ENCODE assay signal across 21 cellular contexts in the genomic region with DNA sequence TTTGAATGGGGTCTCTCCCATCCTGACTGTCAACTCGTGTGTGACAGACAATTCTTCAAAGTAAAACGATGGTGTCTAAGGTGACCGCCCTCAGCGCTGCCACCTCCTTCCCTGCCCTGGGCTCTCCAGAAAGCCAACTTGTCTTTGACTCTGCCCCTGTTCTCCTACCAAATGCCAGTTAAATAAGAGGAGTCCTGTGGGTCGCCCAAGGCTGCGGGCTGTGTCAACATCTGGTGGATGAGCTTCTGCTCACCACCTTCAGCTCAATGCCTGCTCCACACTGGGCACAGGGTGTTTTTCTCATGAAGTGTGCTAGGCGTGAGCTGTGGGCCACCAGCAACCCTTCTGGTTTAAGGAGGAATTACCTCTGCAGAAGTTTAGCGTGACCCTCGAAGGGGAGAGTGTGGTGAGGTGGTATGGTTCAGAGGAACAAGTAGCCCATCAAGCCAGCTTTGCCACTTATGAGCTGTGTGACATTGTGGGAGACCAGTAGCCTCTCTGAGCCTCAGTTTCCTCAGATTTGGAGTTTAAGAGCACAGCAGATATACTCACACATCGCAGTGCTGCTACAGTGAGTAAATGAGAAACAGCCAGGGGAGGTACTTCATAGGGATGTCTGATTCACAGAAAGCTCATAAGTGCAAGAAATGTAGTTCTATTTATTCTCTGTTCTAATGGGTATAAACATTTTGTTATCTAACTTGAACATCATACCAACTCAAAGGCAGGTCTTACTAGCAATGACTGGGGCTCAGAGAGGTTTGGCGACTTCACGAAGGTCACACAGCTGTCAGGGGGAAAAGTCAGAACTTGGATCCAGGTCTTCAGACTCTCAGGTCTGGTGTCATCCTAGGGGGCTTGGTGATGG. TPM values are rescaled to one million over a fixed set of nuclear protein-coding genes. Genes with fewer than 3 reads are reported as not detected.
"Had no signal": no experiment of that assay in that cellular context is flagged by ENCODE, and none has a peak within 500 bp of the region (broad histone marks: within the 10 kb centered on the region; RNA-seq: fewer than 3 reads in every experiment).

No MANE protein-coding gene starts in this region.

- H3K27ac Mint-ChIP-seq: activated CD8-positive, alpha-beta T cell treated with anti-CD3 and anti-CD28 coated beads for 36 hours; activated naive CD8-positive, alpha-beta T cell treated with anti-CD3 and anti-CD28 coated beads, Interleukin-2, amount 10 ng/mL, durations not matched to agents 7 days and 5 days; naive thymus-derived CD4-positive, alpha-beta T cell; T-helper 2 cell treated with Interferon-gamma antibody and Interleukin-4, amounts not matched to agents 5 μg/mL and 100 μg/mL, for 36 hours had no signal

- H3K4me1 ChIP-seq: ascending aorta, esophagus muscularis mucosa, testis, upper lobe of right lung had no signal

- H3K27ac ChIP-seq: ascending aorta, dorsolateral prefrontal cortex, esophagus muscularis mucosa, testis, upper lobe of right lung had no signal

- DNase-seq: activated CD4-positive, CD25-positive, alpha-beta regulatory T cell treated with anti-CD3 and anti-CD28 coated beads, Interleukin-2, amount 50 U/mL, for 72 hours; activated CD8-positive, alpha-beta T cell treated with anti-CD3 and anti-CD28 coated beads for 36 hours; activated gamma-delta T cell treated with Interleukin-2 at 50 U/mL for 16 hours; activated naive CD8-positive, alpha-beta T cell treated with anti-CD3 and anti-CD28 coated beads, Interleukin-2, amount 10 ng/mL, durations not matched to agents 7 days and 5 days; dorsolateral prefrontal cortex; hypothalamus; mammary epithelial cell; naive thymus-derived CD4-positive, alpha-beta T cell; stimulated activated CD4-positive, alpha-beta T cell treated with anti-CD3 and anti-CD28 coated beads, Interleukin-4, amount 100 ng/mL, for 1 hour; stimulated activated naive CD8-positive, alpha-beta T cell treated with anti-CD3 and anti-CD28 coated beads, Interleukin-15, amount 100 ng/mL, for 72 hours; testis; upper lobe of right lung had no signal

- H3K4me3 ChIP-seq: ascending aorta, dorsolateral prefrontal cortex, esophagus muscularis mucosa, testis, upper lobe of right lung had no signal

- H3K9me3 Mint-ChIP-seq: activated CD8-positive, alpha-beta T cell treated with anti-CD3 and anti-CD28 coated beads for 36 hours; activated naive CD8-positive, alpha-beta T cell treated with anti-CD3 and anti-CD28 coated beads, Interleukin-2, amount 10 ng/mL, durations not matched to agents 7 days and 5 days; stimulated activated naive CD8-positive, alpha-beta T cell treated with anti-CD3 and anti-CD28 coated beads, Interleukin-15, amount 100 ng/mL, for 72 hours; T-helper 2 cell treated with Interferon-gamma antibody and Interleukin-4, amounts not matched to agents 5 μg/mL and 100 μg/mL, for 36 hours had no signal

- H3K4me3 Mint-ChIP-seq: activated CD8-positive, alpha-beta T cell treated with anti-CD3 and anti-CD28 coated beads for 36 hours; activated naive CD8-positive, alpha-beta T cell treated with anti-CD3 and anti-CD28 coated beads, Interleukin-2, amount 10 ng/mL, durations not matched to agents 7 days and 5 days; naive thymus-derived CD4-positive, alpha-beta T cell; stimulated activated naive CD8-positive, alpha-beta T cell treated with anti-CD3 and anti-CD28 coated beads, Interleukin-15, amount 100 ng/mL, for 72 hours; T-helper 2 cell treated with Interferon-gamma antibody and Interleukin-4, amounts not matched to agents 5 μg/mL and 100 μg/mL, for 36 hours had no signal

- H3K36me3 Mint-ChIP-seq: activated naive CD8-positive, alpha-beta T cell treated with anti-CD3 and anti-CD28 coated beads, Interleukin-2, amount 10 ng/mL, durations not matched to agents 7 days and 5 days; naive thymus-derived CD4-positive, alpha-beta T cell had no signal

- H3K27me3 ChIP-seq: ascending aorta, esophagus muscularis mucosa, testis, upper lobe of right lung had no signal

- ATAC-seq: activated CD8-positive, alpha-beta T cell treated with anti-CD3 and anti-CD28 coated beads for 36 hours; naive thymus-derived CD4-positive, alpha-beta T cell; stimulated activated naive CD8-positive, alpha-beta T cell treated with anti-CD3 and anti-CD28 coated beads, Interleukin-15, amount 100 ng/mL, for 72 hours had no signal

- H3K9me3 ChIP-seq: ascending aorta, esophagus muscularis mucosa, testis, upper lobe of right lung had no signal

- H3K36me3 ChIP-seq: ascending aorta, esophagus muscularis mucosa had no signal

- H3K4me1 Mint-ChIP-seq: activated naive CD8-positive, alpha-beta T cell treated with anti-CD3 and anti-CD28 coated beads, Interleukin-2, amount 10 ng/mL, durations not matched to agents 7 days and 5 days had no signal

RNA-seq across cellular contexts. Expression of a gene that starts 9.8 kb away (rescaled TPM):
- total RNA-seq: activated CD8-positive, alpha-beta T cell treated with anti-CD3 and anti-CD28 coated beads for 36 hours; activated naive CD8-positive, alpha-beta T cell treated with anti-CD3 and anti-CD28 coated beads, Interleukin-2, amount 10 ng/mL, durations not matched to agents 7 days and 5 days; ascending aorta; bronchial epithelial cell; chondrocyte; dorsolateral prefrontal cortex; esophagus muscularis mucosa; fibroblast of villous mesenchyme; mammary epithelial cell; naive thymus-derived CD4-positive, alpha-beta T cell; omental fat pad; pulmonary artery endothelial cell; testis; upper lobe of right lung had no signal
- polyA plus RNA-seq: mammary epithelial cell; naive thymus-derived CD4-positive, alpha-beta T cell had no signal

RNA-seq across cellular contexts. Expression of a gene that starts 12.1 kb away (rescaled TPM):
- total RNA-seq: fibroblast of villous mesenchyme, pulmonary artery endothelial cell had no signal

RNA-seq across cellular contexts. Expression of a gene that starts 53.2 kb away (rescaled TPM):
- total RNA-seq: activated CD8-positive, alpha-beta T cell treated with anti-CD3 and anti-CD28 coated beads for 36 hours; activated naive CD8-positive, alpha-beta T cell treated with anti-CD3 and anti-CD28 coated beads, Interleukin-2, amount 10 ng/mL, durations not matched to agents 7 days and 5 days; ascending aorta; bronchial epithelial cell; chondrocyte; dorsolateral prefrontal cortex; esophagus muscularis mucosa; fibroblast of villous mesenchyme; mammary epithelial cell; mononuclear cell; naive thymus-derived CD4-positive, alpha-beta T cell; pulmonary artery endothelial cell; testis; upper lobe of right lung had no signal
- polyA plus RNA-seq: naive thymus-derived CD4-positive, alpha-beta T cell had no signal
